ENCODE assay signal across 27 cellular contexts in genomic region chr6:82487895-82488294, GRCh38.
"Had no signal": no experiment of that assay in that cellular context is flagged by ENCODE, and none has a peak within 500 bp of the region (broad histone marks: within the 10 kb centered on the region; RNA-seq: fewer than 3 reads in every experiment).

No MANE protein-coding gene starts in this region.

- H3K4me3 ChIP-seq: stomach, suprapubic skin, testis, thoracic aorta, thyroid gland, tibial artery, tibial nerve, transverse colon, upper lobe of left lung, upper lobe of right lung, uterus, vagina had no signal

- DNase-seq: stimulated activated CD4-positive, alpha-beta T cell treated with anti-CD3 and anti-CD28 coated beads, Interleukin-2, amount 100 ng/mL, for 48 hours; stimulated activated CD4-positive, alpha-beta T cell treated with anti-CD3 and anti-CD28 coated beads, Interleukin-4, amount 100 ng/mL, for 1 hour; stimulated activated CD4-positive, alpha-beta T cell treated with anti-CD3 and anti-CD28 coated beads, Interleukin-4, amount 100 ng/mL, for 24 hours; stimulated activated CD4-positive, alpha-beta T cell treated with anti-CD3 and anti-CD28 coated beads, Interleukin-4, amount 100 ng/mL, for 4 hours; stimulated activated CD8-positive, alpha-beta memory T cell treated with anti-CD3 and anti-CD28 coated beads, Interleukin-4, amount 100 ng/mL, for 48 hours; stimulated activated naive B cell treated with anti-CD40 and anti-IgM and Interleukin-4, amounts not matched to agents 10 μg/mL and 1 μg/mL and 100 μg/mL, for 72 hours; stimulated activated naive CD4-positive, alpha-beta T cell; stimulated activated naive CD4-positive, alpha-beta T cell treated with Interleukin-2 at 50 U/mL for 16 hours; stimulated activated naive CD8-positive, alpha-beta T cell treated with anti-CD3 and anti-CD28 coated beads, Interleukin-15, amount 100 ng/mL, for 72 hours; stimulated activated naive CD8-positive, alpha-beta T cell treated with anti-CD3 and anti-CD28 coated beads, Interleukin-15, Interleukin-2, amounts not matched to agents 100 U/mL and 50 U/mL, for 24 hours; stomach; substantia nigra; testis; thyroid gland; tibial artery; transverse colon; trophoblast cell; upper lobe of left lung; upper lobe of right lung; uterus had no signal

- H3K27ac ChIP-seq: stomach, suprapubic skin, testis, thoracic aorta, thyroid gland, tibial artery, tibial nerve, transverse colon, upper lobe of left lung, upper lobe of right lung, uterus, vagina had no signal

- ATAC-seq: stimulated activated effector memory CD8-positive, alpha-beta T cell treated with anti-CD3 and anti-CD28 coated beads, Interleukin-12 subunit alpha, Interleukin-12 subunit beta, amount 100 ng/mL, for 72 hours; stimulated activated memory B cell treated with anti-CD40 and anti-IgM and Interleukin-4, amounts not matched to agents 10 μg/mL and 1 μg/mL and 100 μg/mL, for 72 hours; stimulated activated naive B cell treated with anti-CD40 and anti-IgM and Interleukin-4, amounts not matched to agents 10 μg/mL and 1 μg/mL and 100 μg/mL, for 72 hours; stimulated activated naive CD8-positive, alpha-beta T cell treated with anti-CD3 and anti-CD28 coated beads, Interleukin-15, amount 100 ng/mL, for 72 hours; stimulated activated naive CD8-positive, alpha-beta T cell treated with anti-CD3 and anti-CD28 coated beads, Interleukin-15, Interleukin-2, amounts not matched to agents 100 U/mL and 50 U/mL, for 24 hours; upper lobe of right lung had no signal

- H3K9me3 ChIP-seq: testis, thyroid gland, uterus, vagina had no signal

- H3K36me3 ChIP-seq: stomach, suprapubic skin, thoracic aorta, thyroid gland, tibial artery, tibial nerve, transverse colon, upper lobe of left lung, upper lobe of right lung, uterus, vagina had no signal

- FAIRE-seq: urothelium cell line had no signal

- H3K4me1 ChIP-seq: stomach, suprapubic skin, testis, thyroid gland, tibial artery, tibial nerve, transverse colon, upper lobe of left lung, upper lobe of right lung, uterus, vagina had no signal

- H3K27me3 ChIP-seq: stomach, suprapubic skin, testis, thyroid gland, tibial artery, tibial nerve, transverse colon, upper lobe of left lung, upper lobe of right lung, uterus, vagina had no signal
